17 cellular contexts compared by ENCODE assay signal in genomic region chr16:89552329-89552728, GRCh38. TPM values are rescaled to one million over a fixed set of nuclear protein-coding genes. Genes with fewer than 3 reads are reported as not detected.
A peak's percentile ranks its signal among the peaks of the same experiment; 100 is the strongest.
DNase-seq lines count a peak whose midpoint lies in the region; FAIRE-seq and TF ChIP-seq lines count a peak whose summit lies in the region.
"Had no signal": no experiment of that assay in that cellular context is flagged by ENCODE, and none has a peak within 500 bp of the region (broad histone marks: within the 10 kb centered on the region; RNA-seq: fewer than 3 reads in every experiment).

No MANE protein-coding gene starts in this region.

- no peaks in the 10 kb centered on the region; the same call in 1 of the 2 replicates for H3K79me1 ChIP-seq in H1 (ENCODE audit: low read depth, low read length)

- H4K20me1 ChIP-seq in astrocyte (ENCODE audit: insufficient read depth, low read length), result peaks cover 8% of the 10 kb centered on the region
- H4K20me1 ChIP-seq in H1 (replicated peaks in 1 of 2; ENCODE audit: control insufficient read depth in 1 of 2, insufficient read depth in 2 of 2, low read length in 2 of 2), result peaks cover 0 to 19% of the 10 kb centered on the region in 2 experiments
- H4K20me1 ChIP-seq in MM.1S (ENCODE audit: insufficient read depth, low read length), result no peaks in the 10 kb centered on the region

- H3K4ac ChIP-seq in H1 (replicated peaks; ENCODE audit: insufficient read length, low read depth, low read length), result no peak overlapping the region

- TF ChIP-seq RAD21 in H1 (IDR thresholded peaks at IDR 0.05 in 1 of 2, conservative IDR thresholded peaks at IDR 0.05 in 1 of 2; ENCODE audit: low read depth in 2 of 2, low read length in 2 of 2), result no peak

- H3K18ac ChIP-seq in H1 (ENCODE audit: extremely low read depth, low read length), result no peak overlapping the region

- H2BK15ac ChIP-seq in H1 (ENCODE audit: low read length), result no peak overlapping the region

- CTCF ChIA-PET in H1 (lab: Charles Lee; ENCODE audit: partially characterized antibody), result interaction anchor here (0.8 to 1.2 kb wide), 3 partner anchors 13 to 29 kb away, joined by 3 read pairs; no protein-coding TSS in a partner anchor

- POLR2A ChIA-PET in H1 (lab: Charles Lee; ENCODE audit: partially characterized antibody), result interaction anchor here (2.5 to 6.5 kb wide), 3 partner anchors 11 to 43 kb away, joined by 4 to 63 read pairs (median 47); no protein-coding TSS in a partner anchor

- no peak overlapping the region for H2BK5ac ChIP-seq in H1 (ENCODE audit: low read depth, low read length)

- H3K4me3 Mint-ChIP-seq in astrocyte (ENCODE audit: unreplicated experiment) (peak overlapping the region; percentile 27), nephron progenitor cell (no peak overlapping the region), progenitor cell of endocrine pancreas (ENCODE audit: low read depth) (no peak overlapping the region)
- H3K4me3 Mint-ChIP-seq: CD4-positive, alpha-beta memory T cell; H9 had no signal

- H3K9ac ChIP-seq in astrocyte (ENCODE audit: low read length), result no peak overlapping the region
- H3K9ac ChIP-seq in H1 (replicated peaks in 1 of 4; ENCODE audit: extremely low read depth in 1 of 4, low read depth in 3 of 4, low read length in 3 of 4), result no peak overlapping the region
- H3K9ac ChIP-seq in MM.1S (ENCODE audit: low read length), result no peak overlapping the region
- H3K9ac ChIP-seq: GM23248 had no signal

- H3K14ac ChIP-seq in H1 (ENCODE audit: insufficient read length), result no peak overlapping the region

- H3K4me1 Mint-ChIP-seq in astrocyte (ENCODE audit: low read depth, unreplicated experiment), result no peaks in the 10 kb centered on the region
- H3K4me1 Mint-ChIP-seq in nephron progenitor cell, result peaks cover 12% of the 10 kb centered on the region
- no peaks in the 10 kb centered on the region for H3K4me1 Mint-ChIP-seq in progenitor cell of endocrine pancreas (ENCODE audit: low read depth)
- H3K4me1 Mint-ChIP-seq: H9 had no signal

- H3K56ac ChIP-seq in H1 (replicated peaks; ENCODE audit: insufficient read length, low read depth, low read length), result no peak overlapping the region

- H3K4me1 ChIP-seq in astrocyte (ENCODE audit: insufficient read depth, low read length) (peaks cover 7% of the 10 kb centered on the region), H1 (replicated peaks in 1 of 4; ENCODE audit: control insufficient read depth in 3 of 4, insufficient read depth in 4 of 4, low read length in 3 of 4) (no peaks in the 10 kb centered on the region), MM.1S (ENCODE audit: low read length) (no peaks in the 10 kb centered on the region)

- H3K23ac ChIP-seq in H1 (ENCODE audit: insufficient read length), result no peak overlapping the region

- H3K4me3 ChIP-seq in astrocyte (ENCODE audit: insufficient read depth, low read depth, low read length) (no peak overlapping the region), H1 (ENCODE audit: extremely low read depth in 1 of 4, insufficient read depth in 2 of 4, low read depth in 3 of 4, low read length in 4 of 4) (no peak overlapping the region), MM.1S (ENCODE audit: low read length) (no peak overlapping the region)
- H3K4me3 ChIP-seq: GM23248 had no signal

- WGBS in H1 (ENCODE audit: extremely low coverage in 1 of 2, insufficient coverage in 1 of 2, insufficient read length in 1 of 2, insufficient replicate concordance in 2 of 2, low coverage in 1 of 2, low lambda C conversion rate in 2 of 2, missing lambda C conversion rate in 1 of 2), 2 experiments, result 94% methylated on average over 22 of the region's 22 CpGs; no CpG with 5 or more reads in 1 of the 2 experiments

- H3K79me2 ChIP-seq in astrocyte (ENCODE audit: insufficient read depth, low read length) (no peaks in the 10 kb centered on the region), H1 (ENCODE audit: control insufficient read depth in 1 of 2, insufficient read depth in 2 of 2, low read length in 2 of 2) (no peaks in the 10 kb centered on the region), MM.1S (ENCODE audit: low read length) (no peaks in the 10 kb centered on the region)

- no peak for FAIRE-seq in astrocyte (lab: Jason Lieb, UNC)
- no peak for FAIRE-seq in H1 (lab: Jason Lieb, UNC)
- FAIRE-seq: G401.6, GM12892 had no signal

- no peak for TF ChIP-seq POLR2A in H1 (IDR thresholded peaks at IDR 0.05; ENCODE audit: control extremely low read depth in 1 of 2, low read depth in 2 of 2, low read length in 2 of 2)

- H3K27me3 ChIP-seq in astrocyte (ENCODE audit: insufficient read depth, low read length), result no peaks in the 10 kb centered on the region
- H3K27me3 ChIP-seq in H1 (replicated peaks in 1 of 4; ENCODE audit: control insufficient read depth in 3 of 4, extremely low read depth in 1 of 4, insufficient read depth in 3 of 4, low read length in 3 of 4), result no peaks in the 10 kb centered on the region
- H3K27me3 ChIP-seq in MM.1S (replicated peaks; ENCODE audit: insufficient read depth, low read length), result no peaks in the 10 kb centered on the region

- no peak overlapping the region for H4K5ac ChIP-seq in H1 (ENCODE audit: insufficient read length, low read depth, low read length)

- H3K27ac ChIP-seq in astrocyte (ENCODE audit: low read depth, low read length), result no peak overlapping the region
- H3K27ac ChIP-seq in H1 (ENCODE audit: low read depth, low read length), result no peak overlapping the region
- H3K27ac ChIP-seq in MM.1S (ENCODE audit: low read length), result no peak overlapping the region
- H3K27ac ChIP-seq: GM23248 had no signal

- H3K36me3 Mint-ChIP-seq in astrocyte (ENCODE audit: low read depth, unreplicated experiment), result peaks cover 32% of the 10 kb centered on the region
- peaks cover 64% of the 10 kb centered on the region for H3K36me3 Mint-ChIP-seq in nephron progenitor cell (ENCODE audit: low read depth)
- peaks cover 11% of the 10 kb centered on the region for H3K36me3 Mint-ChIP-seq in progenitor cell of endocrine pancreas (ENCODE audit: insufficient read depth)

- no peak overlapping the region for H3K4me2 ChIP-seq in astrocyte (ENCODE audit: low read length)
- H3K4me2 ChIP-seq in H1 (ENCODE audit: insufficient read depth in 1 of 2, low read depth in 2 of 2, low read length in 2 of 2), result no peak overlapping the region
- H3K4me2 ChIP-seq in MM.1S (ENCODE audit: low read depth, low read length), result no peak overlapping the region

- H3F3A ChIP-seq in MM.1S (ENCODE audit: insufficient read depth, low read length), result no peaks in the 10 kb centered on the region

- DNase-seq in astrocyte (ENCODE audit: low read depth) (no peak), H1 (ENCODE audit: low read depth in 1 of 2, low spot score in 2 of 2) (no peak), nephron progenitor cell (no peak), progenitor cell of endocrine pancreas (ENCODE audit: low spot score, unreplicated experiment) (no peak), MM.1S (no peak), NAMALWA (ENCODE audit: low spot score) (no peak)
- DNase-seq in stimulated activated CD4-positive, alpha-beta T cell treated with anti-CD3 and anti-CD28 coated beads, Interleukin-1b, Interleukin-23, amount 100 ng/mL, for 48 hours, result no peak
- DNase-seq in activated CD8-positive, alpha-beta memory T cell treated with anti-CD3 and anti-CD28 coated beads, Interleukin-2, amount 50 U/mL, for 48 hours, result no peak
- DNase-seq: C1 segment of cervical spinal cord; CD4-positive, alpha-beta memory T cell; COR-L47; DMS153; DND-41; GM23248; H9 had no signal

- H3K23me2 ChIP-seq in H1 (ENCODE audit: low read depth, low read length), result no peaks in the 10 kb centered on the region

- H3K9me3 Mint-ChIP-seq in astrocyte (ENCODE audit: unreplicated experiment) (no peaks in the 10 kb centered on the region), nephron progenitor cell (no peaks in the 10 kb centered on the region), progenitor cell of endocrine pancreas (ENCODE audit: low read depth) (no peaks in the 10 kb centered on the region)
- H3K9me3 Mint-ChIP-seq: H9 had no signal

- H3K27ac Mint-ChIP-seq in astrocyte (ENCODE audit: unreplicated experiment) (no peak overlapping the region), nephron progenitor cell (peak overlapping the region; percentile 57), progenitor cell of endocrine pancreas (peak overlapping the region; percentile 67)
- H3K27ac Mint-ChIP-seq: H9 had no signal

- no peak overlapping the region for H2BK120ac ChIP-seq in H1 (replicated peaks; ENCODE audit: low read depth, low read length)

- no peak overlapping the region for H4K91ac ChIP-seq in H1 (replicated peaks; ENCODE audit: insufficient read length, low read length)

- no peak overlapping the region for H2BK20ac ChIP-seq in H1 (ENCODE audit: low read length)

- no peaks in the 10 kb centered on the region for H3K27me3 Mint-ChIP-seq in astrocyte (ENCODE audit: low read depth, unreplicated experiment)
- peaks cover 2% of the 10 kb centered on the region for H3K27me3 Mint-ChIP-seq in nephron progenitor cell (ENCODE audit: low read depth, poor library complexity)
- H3K27me3 Mint-ChIP-seq in progenitor cell of endocrine pancreas, result no peaks in the 10 kb centered on the region
- H3K27me3 Mint-ChIP-seq: CD4-positive, alpha-beta memory T cell had no signal

- no peaks in the 10 kb centered on the region for H3K9me2 ChIP-seq in MM.1S (replicated peaks; ENCODE audit: insufficient read depth, low read length)

- no peak for TF ChIP-seq EP300 in H1 (IDR thresholded peaks at IDR 0.05; ENCODE audit: borderline replicate concordance in 1 of 2, low read depth in 2 of 2, low read length in 2 of 2)

- no peaks in the 10 kb centered on the region for H3K9me3 ChIP-seq in astrocyte (ENCODE audit: insufficient read depth, low read depth, low read length)
- no peaks in the 10 kb centered on the region for H3K9me3 ChIP-seq in H1 (ENCODE audit: insufficient read depth in 2 of 2, low read depth in 1 of 2, low read length in 1 of 2)
- no peaks in the 10 kb centered on the region for H3K9me3 ChIP-seq in MM.1S (replicated peaks; ENCODE audit: insufficient read depth, low read length)

- no peak overlapping the region for H2BK12ac ChIP-seq in H1 (ENCODE audit: low read depth, low read length)

- no peak overlapping the region for H2AK5ac ChIP-seq in H1 (ENCODE audit: low read depth, low read length)

- 0 out of 2 replicates have a peak overlapping the region, but pooled peaks have one; percentile 22 for H4K8ac ChIP-seq in H1 (ENCODE audit: extremely low read depth, insufficient read depth, low read length)

- H3K36me3 ChIP-seq in astrocyte (ENCODE audit: insufficient read depth, low read length), result peaks cover 24% of the 10 kb centered on the region
- peaks cover 18 to 54% (median 39%) of the 10 kb centered on the region in 4 experiments for H3K36me3 ChIP-seq in H1 (ENCODE audit: control insufficient read depth in 2 of 4, insufficient read depth in 4 of 4, low read length in 3 of 4)
- H3K36me3 ChIP-seq in MM.1S (replicated peaks; ENCODE audit: insufficient read depth, low read length), result no peaks in the 10 kb centered on the region

- H2AFZ ChIP-seq in astrocyte (ENCODE audit: low read depth, low read length) (no peak overlapping the region), H1 (ENCODE audit: low read length) (no peak overlapping the region), MM.1S (ENCODE audit: low read length) (no peak overlapping the region)
- H2AFZ ChIP-seq: GM23248 had no signal

- TF ChIP-seq CTCF in astrocyte (IDR thresholded peaks at IDR 0.05; ENCODE audit: insufficient read depth, low read depth, low read length), result no peak
- no peak for TF ChIP-seq CTCF in H1 (IDR thresholded peaks at IDR 0.05; ENCODE audit: control extremely low read depth in 1 of 3, insufficient read depth in 1 of 3, low read depth in 1 of 3, low read length in 3 of 3)
- TF ChIP-seq CTCF in nephron progenitor cell (IDR thresholded peaks at IDR 0.05), result no peak
- TF ChIP-seq CTCF in progenitor cell of endocrine pancreas (IDR thresholded peaks at IDR 0.05; ENCODE audit: unreplicated experiment), result no peak
- TF ChIP-seq CTCF in MM.1S (IDR thresholded peaks at IDR 0.05; ENCODE audit: low read length), result no peak

RNA-seq across cellular contexts. Expression of gene RPL13, which starts 8.2 kb away (rescaled TPM):
- total RNA-seq in astrocyte (1,200 and 1,239 TPM in 2 replicates), progenitor cell of endocrine pancreas (1,643 and 1,699 TPM in 2 replicates)
- 2,162 and 2,205 TPM in 2 replicates for total RNA-seq in H1 (2021; fragmentation: NEBNext Ultra II Directional; extraction: Animal tissue kit (Norgen Biotek cat#: 25700))
- polyA plus RNA-seq in H1 (2011; rRNA removed), result 7,384 and 8,839 TPM in 2 replicates
- 6,622 TPM for polyA plus RNA-seq in H1 (2011; cell fraction: cytosol; rRNA removed)
- 4,056 TPM for polyA plus RNA-seq in H1 (2011; cell fraction: nucleus; rRNA removed)
- 2,424 to 3,736 TPM (median 3,320 TPM) in 4 replicates for polyA plus RNA-seq in H1 (2012, experiment 1 of 2)
- 5,566 TPM for polyA plus RNA-seq in H1 (2012, experiment 2 of 2)
- polyA plus RNA-seq in H1 (2013, experiment 1 of 2), result 2,736 TPM
- 2,737 TPM for polyA plus RNA-seq in H1 (2013, experiment 2 of 2)
- 403 and 524 TPM in 2 replicates for polyA minus RNA-seq in H1 (2011; rRNA and poly(A)+ RNA removed)
- polyA minus RNA-seq in H1 (2011; cell fraction: cytosol; rRNA and poly(A)+ RNA removed), result 1,899 TPM
- 1,945 TPM for polyA minus RNA-seq in H1 (2011; cell fraction: nucleus; rRNA and poly(A)+ RNA removed)

RNA-seq across cellular contexts. Expression of gene CPNE7, which starts 23.2 kb away (rescaled TPM):
- total RNA-seq in astrocyte (6.7 and 7.5 TPM in 2 replicates), progenitor cell of endocrine pancreas (0.41 and 0.84 TPM in 2 replicates)
- total RNA-seq in H1 (2021; fragmentation: NEBNext Ultra II Directional; extraction: Animal tissue kit (Norgen Biotek cat#: 25700)), result 21.7 and 23.7 TPM in 2 replicates
- 10.0 and 17.2 TPM in 2 replicates for polyA plus RNA-seq in H1 (2011; rRNA removed)
- polyA plus RNA-seq in H1 (2011; cell fraction: cytosol; rRNA removed), result 14.5 TPM
- polyA plus RNA-seq in H1 (2011; cell fraction: nucleus; rRNA removed), result 64.5 TPM
- polyA plus RNA-seq in H1 (2012, experiment 1 of 2), result 18.4 to 21.5 TPM (median 20.9 TPM) in 4 replicates
- polyA plus RNA-seq in H1 (2012, experiment 2 of 2), result 9.1 TPM
- 11.5 TPM for polyA plus RNA-seq in H1 (2013, experiment 1 of 2)
- 11.1 TPM for polyA plus RNA-seq in H1 (2013, experiment 2 of 2)
- 6.3 and 6.8 TPM in 2 replicates for polyA minus RNA-seq in H1 (2011; rRNA and poly(A)+ RNA removed)
- polyA minus RNA-seq in H1 (2011; cell fraction: cytosol; rRNA and poly(A)+ RNA removed), result 10.2 TPM
- polyA minus RNA-seq in H1 (2011; cell fraction: nucleus; rRNA and poly(A)+ RNA removed), result 9.5 TPM

RNA-seq across cellular contexts. Expression of gene SPG7, which starts 44.1 kb away (rescaled TPM):
- total RNA-seq in astrocyte, result 86.5 and 96.1 TPM in 2 replicates
- total RNA-seq in H1 (2021; fragmentation: NEBNext Ultra II Directional; extraction: Animal tissue kit (Norgen Biotek cat#: 25700)), result 109 and 113 TPM in 2 replicates
- 72.1 and 85.5 TPM in 2 replicates for polyA plus RNA-seq in H1 (2011; rRNA removed)
- polyA plus RNA-seq in H1 (2011; cell fraction: cytosol; rRNA removed), result 75.2 TPM
- 194 TPM for polyA plus RNA-seq in H1 (2011; cell fraction: nucleus; rRNA removed)
- polyA plus RNA-seq in H1 (2012, experiment 1 of 2), result 71.0 to 98.8 TPM (median 96.3 TPM) in 4 replicates
- 57.0 TPM for polyA plus RNA-seq in H1 (2012, experiment 2 of 2)
- 63.6 TPM for polyA plus RNA-seq in H1 (2013, experiment 1 of 2)
- 56.2 TPM for polyA plus RNA-seq in H1 (2013, experiment 2 of 2)
- 64.8 and 74.8 TPM in 2 replicates for polyA minus RNA-seq in H1 (2011; rRNA and poly(A)+ RNA removed)
- 99.0 TPM for polyA minus RNA-seq in H1 (2011; cell fraction: cytosol; rRNA and poly(A)+ RNA removed)
- polyA minus RNA-seq in H1 (2011; cell fraction: nucleus; rRNA and poly(A)+ RNA removed), result 105 TPM
- 183 and 184 TPM in 2 replicates for total RNA-seq in progenitor cell of endocrine pancreas
